ENCODE assay signal across 1 cellular context in the genomic region with DNA sequence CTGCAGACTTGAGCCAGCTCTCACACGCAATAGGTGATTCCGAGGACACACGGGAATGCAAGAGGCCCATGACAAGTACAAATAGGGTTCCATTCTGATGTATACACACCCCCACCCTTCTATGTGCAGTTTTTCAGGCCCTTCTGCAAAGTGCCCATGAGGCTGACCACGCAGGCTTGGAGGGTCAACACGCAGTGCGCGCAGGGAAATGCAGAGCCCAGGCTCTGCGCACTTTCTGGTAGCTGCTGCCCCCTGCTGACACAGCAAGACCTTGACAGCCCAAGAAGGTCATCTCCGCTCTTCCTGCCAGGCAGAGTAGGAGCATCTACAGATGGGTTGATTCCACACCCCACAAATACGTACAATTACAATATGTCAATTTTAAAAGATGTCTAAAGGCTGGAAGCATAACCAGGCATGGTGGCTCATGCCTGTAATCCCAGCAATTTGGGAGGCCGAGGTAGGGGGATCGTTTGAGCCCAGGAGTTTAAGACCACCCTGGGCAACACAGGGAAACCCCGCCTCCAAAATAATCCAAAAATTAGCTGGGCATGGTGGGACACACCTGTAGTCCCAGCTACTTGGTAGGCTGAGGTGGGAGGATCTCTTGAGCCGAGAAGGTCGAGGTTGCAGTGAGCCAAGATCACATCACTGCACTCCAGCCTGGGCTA.
TF ChIP-seq lines count a peak whose summit lies in the region.

No MANE protein-coding gene starts in this region.

TF ChIP-seq in GM12878, 131 proteins besides CTCF, POLR2A, EP300 and RAD21 (continued from another document and continues in another):
- TF ChIP-seq, protein P1, sequence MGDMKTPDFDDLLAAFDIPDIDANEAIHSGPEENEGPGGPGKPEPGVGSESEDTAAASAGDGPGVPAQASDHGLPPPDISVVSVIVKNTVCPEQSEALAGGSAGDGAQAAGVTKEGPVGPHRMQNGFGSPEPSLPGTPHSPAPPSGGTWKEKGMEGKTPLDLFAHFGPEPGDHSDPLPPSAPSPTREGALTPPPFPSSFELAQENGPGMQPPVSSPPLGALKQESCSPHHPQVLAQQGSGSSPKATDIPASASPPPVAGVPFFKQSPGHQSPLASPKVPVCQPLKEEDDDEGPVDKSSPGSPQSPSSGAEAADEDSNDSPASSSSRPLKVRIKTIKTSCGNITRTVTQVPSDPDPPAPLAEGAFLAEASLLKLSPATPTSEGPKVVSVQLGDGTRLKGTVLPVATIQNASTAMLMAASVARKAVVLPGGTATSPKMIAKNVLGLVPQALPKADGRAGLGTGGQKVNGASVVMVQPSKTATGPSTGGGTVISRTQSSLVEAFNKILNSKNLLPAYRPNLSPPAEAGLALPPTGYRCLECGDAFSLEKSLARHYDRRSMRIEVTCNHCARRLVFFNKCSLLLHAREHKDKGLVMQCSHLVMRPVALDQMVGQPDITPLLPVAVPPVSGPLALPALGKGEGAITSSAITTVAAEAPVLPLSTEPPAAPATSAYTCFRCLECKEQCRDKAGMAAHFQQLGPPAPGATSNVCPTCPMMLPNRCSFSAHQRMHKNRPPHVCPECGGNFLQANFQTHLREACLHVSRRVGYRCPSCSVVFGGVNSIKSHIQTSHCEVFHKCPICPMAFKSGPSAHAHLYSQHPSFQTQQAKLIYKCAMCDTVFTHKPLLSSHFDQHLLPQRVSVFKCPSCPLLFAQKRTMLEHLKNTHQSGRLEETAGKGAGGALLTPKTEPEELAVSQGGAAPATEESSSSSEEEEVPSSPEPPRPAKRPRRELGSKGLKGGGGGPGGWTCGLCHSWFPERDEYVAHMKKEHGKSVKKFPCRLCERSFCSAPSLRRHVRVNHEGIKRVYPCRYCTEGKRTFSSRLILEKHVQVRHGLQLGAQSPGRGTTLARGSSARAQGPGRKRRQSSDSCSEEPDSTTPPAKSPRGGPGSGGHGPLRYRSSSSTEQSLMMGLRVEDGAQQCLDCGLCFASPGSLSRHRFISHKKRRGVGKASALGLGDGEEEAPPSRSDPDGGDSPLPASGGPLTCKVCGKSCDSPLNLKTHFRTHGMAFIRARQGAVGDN (IDR thresholded peaks at IDR 0.05): no peak
- TF ChIP-seq, protein P2, sequence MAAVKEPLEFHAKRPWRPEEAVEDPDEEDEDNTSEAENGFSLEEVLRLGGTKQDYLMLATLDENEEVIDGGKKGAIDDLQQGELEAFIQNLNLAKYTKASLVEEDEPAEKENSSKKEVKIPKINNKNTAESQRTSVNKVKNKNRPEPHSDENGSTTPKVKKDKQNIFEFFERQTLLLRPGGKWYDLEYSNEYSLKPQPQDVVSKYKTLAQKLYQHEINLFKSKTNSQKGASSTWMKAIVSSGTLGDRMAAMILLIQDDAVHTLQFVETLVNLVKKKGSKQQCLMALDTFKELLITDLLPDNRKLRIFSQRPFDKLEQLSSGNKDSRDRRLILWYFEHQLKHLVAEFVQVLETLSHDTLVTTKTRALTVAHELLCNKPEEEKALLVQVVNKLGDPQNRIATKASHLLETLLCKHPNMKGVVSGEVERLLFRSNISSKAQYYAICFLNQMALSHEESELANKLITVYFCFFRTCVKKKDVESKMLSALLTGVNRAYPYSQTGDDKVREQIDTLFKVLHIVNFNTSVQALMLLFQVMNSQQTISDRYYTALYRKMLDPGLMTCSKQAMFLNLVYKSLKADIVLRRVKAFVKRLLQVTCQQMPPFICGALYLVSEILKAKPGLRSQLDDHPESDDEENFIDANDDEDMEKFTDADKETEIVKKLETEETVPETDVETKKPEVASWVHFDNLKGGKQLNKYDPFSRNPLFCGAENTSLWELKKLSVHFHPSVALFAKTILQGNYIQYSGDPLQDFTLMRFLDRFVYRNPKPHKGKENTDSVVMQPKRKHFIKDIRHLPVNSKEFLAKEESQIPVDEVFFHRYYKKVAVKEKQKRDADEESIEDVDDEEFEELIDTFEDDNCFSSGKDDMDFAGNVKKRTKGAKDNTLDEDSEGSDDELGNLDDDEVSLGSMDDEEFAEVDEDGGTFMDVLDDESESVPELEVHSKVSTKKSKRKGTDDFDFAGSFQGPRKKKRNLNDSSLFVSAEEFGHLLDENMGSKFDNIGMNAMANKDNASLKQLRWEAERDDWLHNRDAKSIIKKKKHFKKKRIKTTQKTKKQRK (IDR thresholded peaks at IDR 0.05; ENCODE audit: low read depth, low read length): no peak
- peak; percentile 47; the same call in 1 of the 2 replicates for TF ChIP-seq GATAD2B (conservative IDR thresholded peaks at IDR 0.05; ENCODE audit: low read depth)
- TF ChIP-seq FOXK2 (IDR thresholded peaks at IDR 0.05): no peak
- TF ChIP-seq NR2C1 (IDR thresholded peaks at IDR 0.05): no peak
- no peak for TF ChIP-seq SIX5 (IDR thresholded peaks at IDR 0.05; ENCODE audit: low read depth, low read length, severe bottlenecking)
- TF ChIP-seq NR2F1 (conservative IDR thresholded peaks at IDR 0.05): peak; percentile 59; the same call in 1 of the 2 replicates
- no peak for TF ChIP-seq ZNF274 (IDR thresholded peaks at IDR 0.05; ENCODE audit: insufficient read depth, insufficient read length)
- no peak for TF ChIP-seq PAX5 (IDR thresholded peaks at IDR 0.05; ENCODE audit: borderline replicate concordance, low read depth, low read length)
- TF ChIP-seq, protein P3, sequence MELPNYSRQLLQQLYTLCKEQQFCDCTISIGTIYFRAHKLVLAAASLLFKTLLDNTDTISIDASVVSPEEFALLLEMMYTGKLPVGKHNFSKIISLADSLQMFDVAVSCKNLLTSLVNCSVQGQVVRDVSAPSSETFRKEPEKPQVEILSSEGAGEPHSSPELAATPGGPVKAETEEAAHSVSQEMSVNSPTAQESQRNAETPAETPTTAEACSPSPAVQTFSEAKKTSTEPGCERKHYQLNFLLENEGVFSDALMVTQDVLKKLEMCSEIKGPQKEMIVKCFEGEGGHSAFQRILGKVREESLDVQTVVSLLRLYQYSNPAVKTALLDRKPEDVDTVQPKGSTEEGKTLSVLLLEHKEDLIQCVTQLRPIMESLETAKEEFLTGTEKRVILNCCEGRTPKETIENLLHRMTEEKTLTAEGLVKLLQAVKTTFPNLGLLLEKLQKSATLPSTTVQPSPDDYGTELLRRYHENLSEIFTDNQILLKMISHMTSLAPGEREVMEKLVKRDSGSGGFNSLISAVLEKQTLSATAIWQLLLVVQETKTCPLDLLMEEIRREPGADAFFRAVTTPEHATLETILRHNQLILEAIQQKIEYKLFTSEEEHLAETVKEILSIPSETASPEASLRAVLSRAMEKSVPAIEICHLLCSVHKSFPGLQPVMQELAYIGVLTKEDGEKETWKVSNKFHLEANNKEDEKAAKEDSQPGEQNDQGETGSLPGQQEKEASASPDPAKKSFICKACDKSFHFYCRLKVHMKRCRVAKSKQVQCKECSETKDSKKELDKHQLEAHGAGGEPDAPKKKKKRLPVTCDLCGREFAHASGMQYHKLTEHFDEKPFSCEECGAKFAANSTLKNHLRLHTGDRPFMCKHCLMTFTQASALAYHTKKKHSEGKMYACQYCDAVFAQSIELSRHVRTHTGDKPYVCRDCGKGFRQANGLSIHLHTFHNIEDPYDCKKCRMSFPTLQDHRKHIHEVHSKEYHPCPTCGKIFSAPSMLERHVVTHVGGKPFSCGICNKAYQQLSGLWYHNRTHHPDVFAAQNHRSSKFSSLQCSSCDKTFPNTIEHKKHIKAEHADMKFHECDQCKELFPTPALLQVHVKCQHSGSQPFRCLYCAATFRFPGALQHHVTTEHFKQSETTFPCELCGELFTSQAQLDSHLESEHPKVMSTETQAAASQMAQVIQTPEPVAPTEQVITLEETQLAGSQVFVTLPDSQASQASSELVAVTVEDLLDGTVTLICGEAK (IDR thresholded peaks at IDR 0.05; ENCODE audit: borderline replicate concordance): no peak
- TF ChIP-seq, protein P4, sequence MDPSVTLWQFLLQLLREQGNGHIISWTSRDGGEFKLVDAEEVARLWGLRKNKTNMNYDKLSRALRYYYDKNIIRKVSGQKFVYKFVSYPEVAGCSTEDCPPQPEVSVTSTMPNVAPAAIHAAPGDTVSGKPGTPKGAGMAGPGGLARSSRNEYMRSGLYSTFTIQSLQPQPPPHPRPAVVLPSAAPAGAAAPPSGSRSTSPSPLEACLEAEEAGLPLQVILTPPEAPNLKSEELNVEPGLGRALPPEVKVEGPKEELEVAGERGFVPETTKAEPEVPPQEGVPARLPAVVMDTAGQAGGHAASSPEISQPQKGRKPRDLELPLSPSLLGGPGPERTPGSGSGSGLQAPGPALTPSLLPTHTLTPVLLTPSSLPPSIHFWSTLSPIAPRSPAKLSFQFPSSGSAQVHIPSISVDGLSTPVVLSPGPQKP (IDR thresholded peaks at IDR 0.05; ENCODE audit: low read depth, low read length): no peak
- TF ChIP-seq SRF (IDR thresholded peaks at IDR 0.05; ENCODE audit: low read depth in 2 of 2, low read length in 2 of 2): no peak
- TF ChIP-seq HDGF (IDR thresholded peaks at IDR 0.05): no peak; the same call in 1 of the 2 replicates
- TF ChIP-seq, protein P5, sequence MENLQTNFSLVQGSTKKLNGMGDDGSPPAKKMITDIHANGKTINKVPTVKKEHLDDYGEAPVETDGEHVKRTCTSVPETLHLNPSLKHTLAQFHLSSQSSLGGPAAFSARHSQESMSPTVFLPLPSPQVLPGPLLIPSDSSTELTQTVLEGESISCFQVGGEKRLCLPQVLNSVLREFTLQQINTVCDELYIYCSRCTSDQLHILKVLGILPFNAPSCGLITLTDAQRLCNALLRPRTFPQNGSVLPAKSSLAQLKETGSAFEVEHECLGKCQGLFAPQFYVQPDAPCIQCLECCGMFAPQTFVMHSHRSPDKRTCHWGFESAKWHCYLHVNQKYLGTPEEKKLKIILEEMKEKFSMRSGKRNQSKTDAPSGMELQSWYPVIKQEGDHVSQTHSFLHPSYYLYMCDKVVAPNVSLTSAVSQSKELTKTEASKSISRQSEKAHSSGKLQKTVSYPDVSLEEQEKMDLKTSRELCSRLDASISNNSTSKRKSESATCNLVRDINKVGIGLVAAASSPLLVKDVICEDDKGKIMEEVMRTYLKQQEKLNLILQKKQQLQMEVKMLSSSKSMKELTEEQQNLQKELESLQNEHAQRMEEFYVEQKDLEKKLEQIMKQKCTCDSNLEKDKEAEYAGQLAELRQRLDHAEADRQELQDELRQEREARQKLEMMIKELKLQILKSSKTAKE (IDR thresholded peaks at IDR 0.05; ENCODE audit: low read depth, poor library complexity, severe bottlenecking): peak; percentile 22
- TF ChIP-seq, protein P6, sequence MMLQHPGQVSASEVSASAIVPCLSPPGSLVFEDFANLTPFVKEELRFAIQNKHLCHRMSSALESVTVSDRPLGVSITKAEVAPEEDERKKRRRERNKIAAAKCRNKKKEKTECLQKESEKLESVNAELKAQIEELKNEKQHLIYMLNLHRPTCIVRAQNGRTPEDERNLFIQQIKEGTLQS (IDR thresholded peaks at IDR 0.05; ENCODE audit: borderline replicate concordance, extremely low read depth, low read depth, low read length): no peak
- TF ChIP-seq SMAD1 (IDR thresholded peaks at IDR 0.05; ENCODE audit: low read depth, partially characterized antibody): no peak
- TF ChIP-seq ZSCAN29 (IDR thresholded peaks at IDR 0.05): no peak
- TF ChIP-seq, protein P7, sequence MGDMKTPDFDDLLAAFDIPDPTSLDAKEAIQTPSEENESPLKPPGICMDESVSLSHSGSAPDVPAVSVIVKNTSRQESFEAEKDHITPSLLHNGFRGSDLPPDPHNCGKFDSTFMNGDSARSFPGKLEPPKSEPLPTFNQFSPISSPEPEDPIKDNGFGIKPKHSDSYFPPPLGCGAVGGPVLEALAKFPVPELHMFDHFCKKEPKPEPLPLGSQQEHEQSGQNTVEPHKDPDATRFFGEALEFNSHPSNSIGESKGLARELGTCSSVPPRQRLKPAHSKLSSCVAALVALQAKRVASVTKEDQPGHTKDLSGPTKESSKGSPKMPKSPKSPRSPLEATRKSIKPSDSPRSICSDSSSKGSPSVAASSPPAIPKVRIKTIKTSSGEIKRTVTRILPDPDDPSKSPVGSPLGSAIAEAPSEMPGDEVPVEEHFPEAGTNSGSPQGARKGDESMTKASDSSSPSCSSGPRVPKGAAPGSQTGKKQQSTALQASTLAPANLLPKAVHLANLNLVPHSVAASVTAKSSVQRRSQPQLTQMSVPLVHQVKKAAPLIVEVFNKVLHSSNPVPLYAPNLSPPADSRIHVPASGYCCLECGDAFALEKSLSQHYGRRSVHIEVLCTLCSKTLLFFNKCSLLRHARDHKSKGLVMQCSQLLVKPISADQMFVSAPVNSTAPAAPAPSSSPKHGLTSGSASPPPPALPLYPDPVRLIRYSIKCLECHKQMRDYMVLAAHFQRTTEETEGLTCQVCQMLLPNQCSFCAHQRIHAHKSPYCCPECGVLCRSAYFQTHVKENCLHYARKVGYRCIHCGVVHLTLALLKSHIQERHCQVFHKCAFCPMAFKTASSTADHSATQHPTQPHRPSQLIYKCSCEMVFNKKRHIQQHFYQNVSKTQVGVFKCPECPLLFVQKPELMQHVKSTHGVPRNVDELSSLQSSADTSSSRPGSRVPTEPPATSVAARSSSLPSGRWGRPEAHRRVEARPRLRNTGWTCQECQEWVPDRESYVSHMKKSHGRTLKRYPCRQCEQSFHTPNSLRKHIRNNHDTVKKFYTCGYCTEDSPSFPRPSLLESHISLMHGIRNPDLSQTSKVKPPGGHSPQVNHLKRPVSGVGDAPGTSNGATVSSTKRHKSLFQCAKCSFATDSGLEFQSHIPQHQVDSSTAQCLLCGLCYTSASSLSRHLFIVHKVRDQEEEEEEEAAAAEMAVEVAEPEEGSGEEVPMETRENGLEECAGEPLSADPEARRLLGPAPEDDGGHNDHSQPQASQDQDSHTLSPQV (IDR thresholded peaks at IDR 0.05): no peak
- no peak for TF ChIP-seq NFXL1 (IDR thresholded peaks at IDR 0.05; ENCODE audit: borderline replicate concordance)
- no peak for TF ChIP-seq DPF2 (IDR thresholded peaks at IDR 0.05)
- no peak for TF ChIP-seq MEF2A (IDR thresholded peaks at IDR 0.05; ENCODE audit: insufficient read depth, low read depth, low read length)
- TF ChIP-seq SMC3 (IDR thresholded peaks at IDR 0.05; ENCODE audit: borderline replicate concordance, low read length): peak; percentile 99
- TF ChIP-seq FOXM1 (IDR thresholded peaks at IDR 0.05; ENCODE audit: low read depth, low read length): 0 out of 2 replicates have a peak, but pooled peaks have one; percentile 33
- no peak for TF ChIP-seq STAT3 (IDR thresholded peaks at IDR 0.05; ENCODE audit: low read depth, low read length)
- no peak for TF ChIP-seq TBL1XR1 (IDR thresholded peaks at IDR 0.05; ENCODE audit: low read depth, low read length)
- TF ChIP-seq, protein P8, sequence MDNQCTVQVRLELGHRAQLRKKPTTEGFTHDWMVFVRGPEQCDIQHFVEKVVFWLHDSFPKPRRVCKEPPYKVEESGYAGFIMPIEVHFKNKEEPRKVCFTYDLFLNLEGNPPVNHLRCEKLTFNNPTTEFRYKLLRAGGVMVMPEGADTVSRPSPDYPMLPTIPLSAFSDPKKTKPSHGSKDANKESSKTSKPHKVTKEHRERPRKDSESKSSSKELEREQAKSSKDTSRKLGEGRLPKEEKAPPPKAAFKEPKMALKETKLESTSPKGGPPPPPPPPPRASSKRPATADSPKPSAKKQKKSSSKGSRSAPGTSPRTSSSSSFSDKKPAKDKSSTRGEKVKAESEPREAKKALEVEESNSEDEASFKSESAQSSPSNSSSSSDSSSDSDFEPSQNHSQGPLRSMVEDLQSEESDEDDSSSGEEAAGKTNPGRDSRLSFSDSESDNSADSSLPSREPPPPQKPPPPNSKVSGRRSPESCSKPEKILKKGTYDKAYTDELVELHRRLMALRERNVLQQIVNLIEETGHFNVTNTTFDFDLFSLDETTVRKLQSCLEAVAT (IDR thresholded peaks at IDR 0.05): peak; percentile 57; the same call in 1 of the 2 replicates
- TF ChIP-seq, protein P9, sequence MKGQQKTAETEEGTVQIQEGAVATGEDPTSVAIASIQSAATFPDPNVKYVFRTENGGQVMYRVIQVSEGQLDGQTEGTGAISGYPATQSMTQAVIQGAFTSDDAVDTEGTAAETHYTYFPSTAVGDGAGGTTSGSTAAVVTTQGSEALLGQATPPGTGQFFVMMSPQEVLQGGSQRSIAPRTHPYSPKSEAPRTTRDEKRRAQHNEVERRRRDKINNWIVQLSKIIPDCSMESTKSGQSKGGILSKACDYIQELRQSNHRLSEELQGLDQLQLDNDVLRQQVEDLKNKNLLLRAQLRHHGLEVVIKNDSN (IDR thresholded peaks at IDR 0.05; ENCODE audit: borderline replicate concordance, extremely low read length, insufficient read depth, low read depth, low read length): no peak
- no peak for TF ChIP-seq JUND (IDR thresholded peaks at IDR 0.05; ENCODE audit: low read depth, low read length)
- no peak for TF ChIP-seq HCFC1 (IDR thresholded peaks at IDR 0.05; ENCODE audit: low read length)
- TF ChIP-seq CEBPB (IDR thresholded peaks at IDR 0.05; ENCODE audit: borderline replicate concordance in 1 of 2, low read depth in 2 of 2, low read length in 2 of 2): no peak
